Comparison of ENCODE assay signal across 8 cellular contexts in the genomic region with DNA sequence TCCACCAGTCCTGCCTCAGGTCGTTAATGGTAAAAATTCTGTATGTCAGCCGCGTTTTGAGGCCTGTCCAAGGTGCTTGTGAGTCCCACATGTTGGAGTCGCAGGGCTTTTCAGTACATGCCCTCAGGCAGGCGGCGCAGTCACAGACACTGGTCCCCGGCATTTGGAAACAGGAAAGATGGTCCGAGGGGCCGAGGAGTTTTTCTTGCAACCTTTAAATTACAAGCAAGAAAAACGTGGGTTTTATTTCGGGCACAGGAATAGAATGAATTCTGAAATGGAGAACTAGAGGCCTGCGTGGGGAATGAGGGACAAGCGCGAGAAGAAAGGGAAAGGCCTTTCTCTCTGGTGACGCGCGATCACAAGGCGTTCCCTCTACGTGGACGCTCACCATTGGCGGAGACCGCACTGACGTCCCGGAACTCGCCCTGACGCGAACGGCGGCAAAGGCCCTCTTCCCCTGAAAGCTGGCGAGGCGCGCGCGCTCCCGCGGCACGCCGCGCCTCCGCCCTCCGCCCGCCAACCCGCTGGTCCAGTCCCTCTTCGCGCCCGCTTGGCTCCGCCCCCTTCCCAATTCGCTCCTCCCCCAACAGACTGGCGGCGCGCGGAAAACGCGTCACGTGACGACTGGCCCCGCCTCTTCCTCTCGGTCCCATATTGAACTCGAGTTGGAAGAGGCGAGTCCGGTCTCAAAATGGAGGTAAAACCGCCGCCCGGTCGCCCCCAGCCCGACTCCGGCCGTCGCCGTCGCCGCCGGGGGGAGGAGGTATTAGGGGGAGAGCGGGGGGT.
DNase-seq lines count a peak whose midpoint lies in the region; ATAC-seq and TF ChIP-seq lines count a peak whose summit lies in the region.

A gene (plus strand): TSS at position 689 of the 789 bp plus-strand sequence. CDS start 6 bp downstream, at position 695.

- DNase-seq in NCI-H748 (lab: John Stamatoyannopoulos, UW; ENCODE audit: unreplicated experiment) (peak; percentile 99), dedifferentiated amniotic fluid mesenchymal stem cell (ENCODE audit: extremely low spot score) (peak; percentile 98), left kidney (ENCODE audit: low read depth, low spot score) (peak; percentile 100)
- DNase-seq in activated CD4-positive, alpha-beta T cell treated with anti-CD3 and anti-CD28 coated beads, Interleukin-2, amount 50 U/mL, for 1 hour: peak; percentile 100
- DNase-seq in stimulated activated CD4-positive, alpha-beta T cell treated with anti-CD3 and anti-CD28 coated beads, Interleukin-2, amount 100 ng/mL, for 24 hours: peak; percentile 100

- TF ChIP-seq CTCF in C4-2B (conservative IDR thresholded peaks at IDR 0.05): no peak; the same call in 1 of the 2 replicates

- ATAC-seq in GM19351 (IDR thresholded peaks at IDR 0.05; ENCODE audit: unreplicated experiment) (peak; percentile 88), HG03521 (IDR thresholded peaks at IDR 0.05; ENCODE audit: unreplicated experiment) (peak; percentile 87)

- H3K27ac ChIP-seq in C4-2B: peak within 1 kb of the TSS; percentile 99

Comparison
In these comparisons a context has a peak if more than half of its experiments do, and no peak if none do; other contexts are left out.
1. Peak in every context shown above with its lines: DNase-seq, ATAC-seq and H3K27ac ChIP-seq.